Comparison of ENCODE assay signal across 19 cellular contexts in the genomic region with DNA sequence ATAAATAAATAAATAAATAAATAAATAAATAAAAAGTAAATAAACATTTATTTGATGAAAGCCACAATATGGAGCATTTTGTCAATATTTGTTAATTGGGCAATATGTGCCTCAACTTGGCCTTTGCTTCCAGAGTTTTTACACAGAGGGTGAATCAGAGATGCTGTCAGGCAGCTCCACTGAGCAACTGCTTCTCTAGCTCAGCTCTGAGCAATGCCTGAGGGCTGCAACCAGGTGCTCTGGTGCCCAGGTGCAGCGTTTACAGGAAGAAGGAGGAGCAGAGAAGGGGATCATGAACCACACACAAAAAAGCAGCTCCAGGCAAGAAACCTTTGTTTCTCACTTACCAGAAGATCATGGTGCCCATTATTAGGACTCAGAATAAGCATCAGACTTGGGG.
"Had no signal": no experiment of that assay in that cellular context is flagged by ENCODE, and none has a peak within 500 bp of the region (broad histone marks: within the 10 kb centered on the region; RNA-seq: fewer than 3 reads in every experiment).

No MANE protein-coding gene starts in this region.

- H3K27me3 ChIP-seq: gastroesophageal sphincter, thyroid gland had no signal

- H3K4me3 Mint-ChIP-seq: activated CD4-positive, alpha-beta T cell treated with anti-CD3 and anti-CD28 coated beads, Interleukin-2, amount 10 ng/mL, durations not matched to agents 24 days and 14 days; activated CD8-positive, alpha-beta T cell treated with anti-CD3 and anti-CD28 coated beads for 36 hours; activated naive CD8-positive, alpha-beta T cell treated with anti-CD3 and anti-CD28 coated beads for 36 hours; activated T-helper 17 cell treated with anti-CD3 and anti-CD28 coated beads, Interleukin-2, amount 50 U/mL, for 72 hours; naive B cell; neural crest cell had no signal

- H3K27ac Mint-ChIP-seq: activated CD4-positive, alpha-beta T cell treated with anti-CD3 and anti-CD28 coated beads, Interleukin-2, amount 10 ng/mL, durations not matched to agents 24 days and 14 days; activated CD8-positive, alpha-beta T cell treated with anti-CD3 and anti-CD28 coated beads for 36 hours; activated naive CD8-positive, alpha-beta T cell treated with anti-CD3 and anti-CD28 coated beads for 36 hours; activated T-helper 17 cell treated with anti-CD3 and anti-CD28 coated beads, Interleukin-2, amount 50 U/mL, for 72 hours; naive B cell had no signal

- H3K9me3 Mint-ChIP-seq: neural crest cell had no signal

- H3K27me3 Mint-ChIP-seq: activated CD4-positive, alpha-beta T cell treated with anti-CD3 and anti-CD28 coated beads, Interleukin-2, amount 10 ng/mL, durations not matched to agents 24 days and 14 days; activated CD8-positive, alpha-beta T cell treated with anti-CD3 and anti-CD28 coated beads for 36 hours; activated naive CD8-positive, alpha-beta T cell treated with anti-CD3 and anti-CD28 coated beads for 36 hours; activated T-helper 17 cell treated with anti-CD3 and anti-CD28 coated beads, Interleukin-2, amount 50 U/mL, for 72 hours; naive B cell had no signal

- H3K27ac ChIP-seq: gastroesophageal sphincter, heart left ventricle, spleen, thyroid gland had no signal

- H3K9me3 ChIP-seq: gastroesophageal sphincter, mucosa of descending colon, thyroid gland had no signal

- H3K4me3 ChIP-seq: gastroesophageal sphincter, heart left ventricle, mucosa of descending colon, spleen, thyroid gland had no signal

- H3K4me1 Mint-ChIP-seq: activated CD4-positive, alpha-beta T cell treated with anti-CD3 and anti-CD28 coated beads, Interleukin-2, amount 10 ng/mL, durations not matched to agents 24 days and 14 days; activated naive CD8-positive, alpha-beta T cell treated with anti-CD3 and anti-CD28 coated beads for 36 hours; activated T-helper 17 cell treated with anti-CD3 and anti-CD28 coated beads, Interleukin-2, amount 50 U/mL, for 72 hours; naive B cell had no signal

- H3K36me3 Mint-ChIP-seq: activated naive CD8-positive, alpha-beta T cell treated with anti-CD3 and anti-CD28 coated beads for 36 hours; naive B cell had no signal

- DNase-seq: activated CD4-positive, alpha-beta T cell treated with anti-CD3 and anti-CD28 coated beads, Interleukin-2, amount 10 ng/mL, durations not matched to agents 24 days and 14 days; activated CD8-positive, alpha-beta T cell treated with anti-CD3 and anti-CD28 coated beads for 36 hours; activated naive CD4-positive, alpha-beta T cell; activated naive CD8-positive, alpha-beta T cell treated with anti-CD3 and anti-CD28 coated beads for 36 hours; activated T-cell treated with anti-CD3 and anti-CD28 coated beads, Interleukin-2, amount 50 U/mL, for 1 hour; amniotic stem cell; effector CD8-positive, alpha-beta T cell; heart left ventricle; mesenchymal stem cell; mucosa of descending colon; naive B cell; retina; spleen; stimulated activated CD4-positive, alpha-beta T cell treated with anti-CD3 and anti-CD28 coated beads, Interleukin-4, amount 100 ng/mL, for 4 hours; stimulated activated naive CD4-positive, alpha-beta T cell; thyroid gland had no signal

- H3K36me3 ChIP-seq: gastroesophageal sphincter, heart left ventricle, spleen, thyroid gland had no signal

- H3K4me1 ChIP-seq: gastroesophageal sphincter, spleen had no signal
